19 cellular contexts compared by ENCODE assay signal in genomic region chr2:209958016-209958415, GRCh38. TPM values are rescaled to one million over a fixed set of nuclear protein-coding genes. Genes with fewer than 3 reads are reported as not detected.
DNase-seq lines count a peak whose midpoint lies in the region; ATAC-seq, FAIRE-seq and TF ChIP-seq lines count a peak whose summit lies in the region.
"Had no signal": no experiment of that assay in that cellular context is flagged by ENCODE, and none has a peak within 500 bp of the region (broad histone marks: within the 10 kb centered on the region; RNA-seq: fewer than 3 reads in every experiment).

No MANE protein-coding gene starts in this region.

- H3K36me3 Mint-ChIP-seq in nephron (ENCODE audit: low read depth), result no peaks in the 10 kb centered on the region
- H3K36me3 Mint-ChIP-seq: CD4-positive, CD25-positive, alpha-beta regulatory T cell; CD8-positive, alpha-beta memory T cell had no signal

- peaks cover 39% of the 10 kb centered on the region for H3K4me1 Mint-ChIP-seq in nephron
- H3K4me1 Mint-ChIP-seq: B cell; CD4-positive, CD25-positive, alpha-beta regulatory T cell; CD8-positive, alpha-beta memory T cell had no signal

- ATAC-seq in GM18498 (IDR thresholded peaks at IDR 0.05; ENCODE audit: unreplicated experiment), result no peak
- ATAC-seq: GM12878 had no signal

- TF ChIP-seq CTCF in nephron (IDR thresholded peaks at IDR 0.05; ENCODE audit: unreplicated experiment in 3 of 3), result no peak
- TF ChIP-seq CTCF in GM13976 (IDR thresholded peaks at IDR 0.05; ENCODE audit: borderline replicate concordance, control extremely low read depth, extremely low read depth, insufficient read depth, missing control alignments), result no peak

- H3K9me3 Mint-ChIP-seq in nephron, result no peaks in the 10 kb centered on the region
- H3K9me3 Mint-ChIP-seq: CD8-positive, alpha-beta memory T cell had no signal

- H3K4me3 Mint-ChIP-seq in nephron, result no peak overlapping the region
- H3K4me3 Mint-ChIP-seq: B cell; CD4-positive, CD25-positive, alpha-beta regulatory T cell; CD8-positive, alpha-beta memory T cell had no signal

- in situ Hi-C loops in GM13976 (cut with MboI; ENCODE audit: low sequenced_read_pairs, unreplicated experiment), result no loop called here

- FAIRE-seq in islet of Langerhans (lab: Jason Lieb, UNC), result peak; percentile 33
- FAIRE-seq: D721Med, GM12878, H1 had no signal

- peak; percentile 50 for DNase-seq in renal cortical epithelial cell (ENCODE audit: low read depth)
- no peak for DNase-seq in GM13976 (ENCODE audit: low spot score)
- no peak for DNase-seq in posterior cingulate gyrus
- DNase-seq: CD4-positive, CD25-positive, alpha-beta regulatory T cell; CD8-positive, alpha-beta memory T cell; DMS 273 treated with DMSO at 0.1 percent for 48 hours; DMS79; EL; GDM1; GM23248; H7; HCEC 1CT had no signal

- peak overlapping the region in 2 of 3 experiments; percentile 35 to 37 for H3K27ac Mint-ChIP-seq in nephron
- H3K27ac Mint-ChIP-seq: B cell; CD4-positive, CD25-positive, alpha-beta regulatory T cell; CD8-positive, alpha-beta memory T cell had no signal

- no peaks in the 10 kb centered on the region for H3K27me3 Mint-ChIP-seq in nephron (ENCODE audit: low read depth)

- intact Hi-C loops in posterior cingulate gyrus (cut with DNase I), result no loop called here

RNA-seq across cellular contexts. Expression of gene RPE, which starts 44.4 kb away (rescaled TPM):
- 120 and 134 TPM in 2 replicates for total RNA-seq in renal cortical epithelial cell
